In the genomic region with DNA sequence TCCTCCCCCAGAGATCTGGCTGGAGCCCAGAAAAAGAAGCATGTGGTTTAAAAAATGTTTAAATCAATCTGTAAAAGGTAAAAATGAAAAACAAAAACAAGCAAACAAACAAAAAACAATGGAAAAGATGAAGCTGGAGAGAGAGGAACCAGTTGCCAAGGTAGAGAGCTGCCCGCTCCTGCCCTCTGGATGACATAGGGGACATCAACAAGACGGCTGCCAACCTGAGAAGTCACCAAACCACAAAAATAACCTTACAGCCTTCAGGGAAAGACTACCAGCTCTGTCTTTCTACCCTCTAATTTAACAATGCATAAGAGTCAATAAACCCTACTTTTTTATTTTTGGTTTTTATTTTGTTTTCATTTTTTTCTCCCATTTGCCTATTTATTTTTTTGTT, we compare ENCODE assay signal across 24 cellular contexts.
"Had no signal": no experiment of that assay in that cellular context is flagged by ENCODE, and none has a peak within 500 bp of the region (broad histone marks: within the 10 kb centered on the region; RNA-seq: fewer than 3 reads in every experiment).

No MANE protein-coding gene starts in this region.

- H3K4me3 Mint-ChIP-seq: activated B cell treated with CpG ODN at 0.5 μM for 24 hours; activated T-cell treated with anti-CD3 and anti-CD28 coated beads, Interleukin-2, amount 50 U/mL, for 72 hours; effector memory CD8-positive, alpha-beta T cell; naive thymus-derived CD4-positive, alpha-beta T cell; neural crest cell; T-helper 2 cell treated with Interferon-gamma antibody and Interleukin-4, amounts not matched to agents 5 μg/mL and 100 μg/mL, for 36 hours had no signal

- ATAC-seq: activated naive CD4-positive, alpha-beta T cell treated with anti-CD3 and anti-CD28 coated beads, Interleukin-2, amount 50 U/mL, for 72 hours; activated T-cell treated with anti-CD3 and anti-CD28 coated beads, Interleukin-2, amount 50 U/mL, for 72 hours; effector memory CD8-positive, alpha-beta T cell; esophagus mucosa; left lung; naive thymus-derived CD4-positive, alpha-beta T cell; psoas muscle; upper lobe of right lung had no signal

- H3K27ac Mint-ChIP-seq: activated B cell treated with CpG ODN at 0.5 μM for 24 hours; activated T-cell treated with anti-CD3 and anti-CD28 coated beads, Interleukin-2, amount 50 U/mL, for 72 hours; effector memory CD8-positive, alpha-beta T cell; T-helper 2 cell treated with Interferon-gamma antibody and Interleukin-4, amounts not matched to agents 5 μg/mL and 100 μg/mL, for 36 hours had no signal

- H3K27me3 ChIP-seq: left lung, suprapubic skin, tibial artery, upper lobe of right lung had no signal

- H3K9me3 Mint-ChIP-seq: activated B cell treated with CpG ODN at 0.5 μM for 24 hours; activated naive CD4-positive, alpha-beta T cell treated with anti-CD3 and anti-CD28 coated beads, Interleukin-2, amount 50 U/mL, for 72 hours; activated T-cell treated with anti-CD3 and anti-CD28 coated beads, Interleukin-2, amount 50 U/mL, for 72 hours; effector memory CD8-positive, alpha-beta T cell; naive thymus-derived CD4-positive, alpha-beta T cell; neural crest cell; T-helper 2 cell treated with Interferon-gamma antibody and Interleukin-4, amounts not matched to agents 5 μg/mL and 100 μg/mL, for 36 hours had no signal

- H3K4me3 ChIP-seq: left lung, psoas muscle, suprapubic skin, tibial artery, upper lobe of right lung had no signal

- DNase-seq: activated B cell treated with CpG ODN at 0.5 μM for 24 hours; activated naive CD4-positive, alpha-beta T cell; activated T-cell treated with anti-CD3 and anti-CD28 coated beads for 4 hours; activated T-cell treated with anti-CD3 and anti-CD28 coated beads, Interleukin-2, amount 50 U/mL, for 72 hours; cortex of kidney; effector memory CD8-positive, alpha-beta T cell; foreskin fibroblast; kidney glomerular epithelial cell; left lung; naive thymus-derived CD4-positive, alpha-beta T cell; nucleus accumbens; psoas muscle; stimulated activated CD4-positive, alpha-beta T cell treated with anti-CD3 and anti-CD28 coated beads, Interleukin-15, amount 100 ng/mL, for 24 hours; stimulated activated CD4-positive, alpha-beta T cell treated with anti-CD3 and anti-CD28 coated beads, Interleukin-2, amount 100 ng/mL, for 24 hours; stimulated activated naive CD4-positive, alpha-beta T cell; T-helper 1 cell; tibial artery; upper lobe of right lung had no signal

- H3K4me1 ChIP-seq: left lung, parathyroid adenoma, suprapubic skin, tibial artery, upper lobe of right lung had no signal

- H3K4me1 Mint-ChIP-seq: activated B cell treated with CpG ODN at 0.5 μM for 24 hours; naive thymus-derived CD4-positive, alpha-beta T cell had no signal

- H3K36me3 Mint-ChIP-seq: activated naive CD4-positive, alpha-beta T cell treated with anti-CD3 and anti-CD28 coated beads, Interleukin-2, amount 50 U/mL, for 72 hours had no signal

- H3K9me3 ChIP-seq: left lung, psoas muscle, suprapubic skin, tibial artery, upper lobe of right lung had no signal

- H3K27me3 Mint-ChIP-seq: activated B cell treated with CpG ODN at 0.5 μM for 24 hours; effector memory CD8-positive, alpha-beta T cell; naive thymus-derived CD4-positive, alpha-beta T cell had no signal

- H3K27ac ChIP-seq: left lung, parathyroid adenoma, psoas muscle, suprapubic skin, tibial artery, upper lobe of right lung had no signal
